8 cellular contexts compared by ENCODE assay signal in the genomic region with DNA sequence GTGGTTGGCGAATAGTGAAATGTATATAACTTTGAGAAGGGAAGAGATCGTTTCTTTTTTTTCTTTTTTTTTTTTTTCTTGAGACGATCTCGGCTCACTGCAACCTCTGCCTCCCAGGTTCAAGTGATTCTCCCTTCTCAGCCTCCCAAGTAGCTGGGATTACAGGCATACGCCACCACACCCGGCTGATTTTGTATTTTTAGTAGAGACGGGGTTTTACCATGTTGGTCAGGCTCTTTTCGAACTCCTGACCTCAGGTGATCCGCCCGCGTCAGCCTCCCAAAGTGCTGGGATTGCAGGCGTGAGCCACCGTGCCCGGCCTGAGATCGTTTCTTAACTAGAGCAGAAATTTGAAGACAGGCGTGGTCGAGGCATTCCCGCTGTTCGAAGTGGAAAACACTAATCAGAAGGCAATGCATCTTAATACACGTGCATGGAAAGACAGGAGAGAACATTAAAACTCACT. TPM values are rescaled to one million over a fixed set of nuclear protein-coding genes. Genes with fewer than 3 reads are reported as not detected.
DNase-seq lines count a peak whose midpoint lies in the region; ATAC-seq, FAIRE-seq and TF ChIP-seq lines count a peak whose summit lies in the region.
"Not testable (repeated sequence)": the region's sequence is repeated elsewhere in the genome, so short reads cannot be mapped to it uniquely, and the experiment has no call there.

No MANE protein-coding gene starts in this region.

- FAIRE-seq in endothelial cell of umbilical vein (lab: Jason Lieb, UNC), result peak; percentile 61
- FAIRE-seq in kidney (lab: Jason Lieb, UNC), result not testable (repeated sequence)

- BruUV-seq in endothelial cell of umbilical vein (replicated peaks; lab: Mats Ljungman, UMichigan), result TSS peak; percentile 84

- H3K4me1 ChIP-seq in CD8-positive, alpha-beta memory T cell (ENCODE audit: insufficient read depth, low read length), result peaks cover 20% of the 10 kb centered on the region
- H3K4me1 ChIP-seq in endothelial cell of umbilical vein (ENCODE audit: control insufficient read depth, extremely low read depth, insufficient read depth, low read length), result peaks cover 15% of the 10 kb centered on the region
- peaks cover 0 to 17% of the 10 kb centered on the region in 2 donors for H3K4me1 ChIP-seq in kidney (ENCODE audit: control insufficient read depth in 1 of 2, insufficient read depth in 1 of 2, low read depth in 1 of 2, low read length in 2 of 2)
- peaks cover 15% of the 10 kb centered on the region for H3K4me1 ChIP-seq in neuron (ENCODE audit: insufficient read depth, low read length)
- peaks cover 34% of the 10 kb centered on the region for H3K4me1 ChIP-seq in suprapubic skin

- intact Hi-C loops in endothelial cell of umbilical vein (cut with micrococcal nuclease), result loop anchor here (1.0 to 5.0 kb wide), 7 partner anchors 17 to 722 kb away; partner anchors contain the start of genes CCSAP, GALNT2, TAF5L and URB2
- intact Hi-C loops in kidney (cut with DNase I), result not testable (repeated sequence)

- peak overlapping the region; percentile 59 for H3K27ac ChIP-seq in CD8-positive, alpha-beta memory T cell (ENCODE audit: low read depth, low read length)
- not testable (repeated sequence) for H3K27ac ChIP-seq in endothelial cell of umbilical vein (ENCODE audit: insufficient read depth, low read depth, low read length)
- peak overlapping the region; percentile 60 to 77 for H3K27ac ChIP-seq in kidney (ENCODE audit: low read depth in 2 of 2, low read length in 2 of 2)
- peak overlapping the region; percentile 90 for H3K27ac ChIP-seq in suprapubic skin

- H3K79me2 ChIP-seq in endothelial cell of umbilical vein (ENCODE audit: control insufficient read depth, insufficient read depth, low read length), result peaks cover 32% of the 10 kb centered on the region

- DNase-seq in CD8-positive, alpha-beta memory T cell; LNCaP clone FGC (ENCODE audit: low read depth); T-helper 2 cell treated with Interferon-gamma antibody and Interleukin-4, amounts not matched to agents 5 μg/mL and 100 μg/mL, for 36 hours (ENCODE audit: low spot score); activated naive CD8-positive, alpha-beta T cell treated with anti-CD3 and anti-CD28 coated beads, Interleukin-2, amount 10 ng/mL, durations not matched to agents 7 days and 5 days; endothelial cell of umbilical vein (ENCODE audit: low read depth, low spot score); kidney; suprapubic skin (ENCODE audit: low spot score in 2 of 2): not testable (repeated sequence)

- H3K36me3 Mint-ChIP-seq in CD8-positive, alpha-beta memory T cell, result peaks cover 0 to 10% (median 2%) of the 10 kb centered on the region in 3 donors
- not testable (repeated sequence) for H3K36me3 Mint-ChIP-seq in T-helper 2 cell treated with Interferon-gamma antibody and Interleukin-4, amounts not matched to agents 5 μg/mL and 100 μg/mL, for 36 hours (ENCODE audit: low read depth); activated naive CD8-positive, alpha-beta T cell treated with anti-CD3 and anti-CD28 coated beads, Interleukin-2, amount 10 ng/mL, durations not matched to agents 7 days and 5 days

- H3K4me1 Mint-ChIP-seq in CD8-positive, alpha-beta memory T cell, result peaks cover 35 to 44% (median 43%) of the 10 kb centered on the region in 3 donors
- peaks cover 30% of the 10 kb centered on the region for H3K4me1 Mint-ChIP-seq in T-helper 2 cell treated with Interferon-gamma antibody and Interleukin-4, amounts not matched to agents 5 μg/mL and 100 μg/mL, for 36 hours (ENCODE audit: low read depth)
- H3K4me1 Mint-ChIP-seq in activated naive CD8-positive, alpha-beta T cell treated with anti-CD3 and anti-CD28 coated beads, Interleukin-2, amount 10 ng/mL, durations not matched to agents 7 days and 5 days, result peaks cover 32% of the 10 kb centered on the region

- not testable (repeated sequence) for H4K20me1 ChIP-seq in endothelial cell of umbilical vein (replicated peaks; ENCODE audit: control insufficient read depth, extremely low read depth, insufficient read depth, low read length)

- H2AFZ ChIP-seq in endothelial cell of umbilical vein (ENCODE audit: low read depth, low read length), result peak overlapping the region; percentile 60
- peak overlapping the region; percentile 50 for H2AFZ ChIP-seq in neuron (ENCODE audit: low read depth, low read length)

- H3K9me1 ChIP-seq in endothelial cell of umbilical vein (replicated peaks; ENCODE audit: control insufficient read depth, extremely low read depth, insufficient read depth, low read length), result not testable (repeated sequence)

- POLR2A ChIA-PET in CD8-positive, alpha-beta memory T cell (lab: Charles Lee), result interaction anchor here (0.6 to 3.2 kb wide), 5 partner anchors 51 to 502 kb away, joined by 3 to 18 read pairs (median 9); partner anchors contain the start of genes CCSAP, NUP133, TAF5L and URB2
- POLR2A ChIA-PET in activated naive CD8-positive, alpha-beta T cell treated with anti-CD3 and anti-CD28 coated beads, Interleukin-2, amount 10 ng/mL, durations not matched to agents 7 days and 5 days (lab: Charles Lee), result interaction anchor here (0.5 to 3.0 kb wide), 6 partner anchors 11 to 632 kb away, joined by 3 to 37 read pairs (median 6); partner anchors contain the start of genes NUP133, TAF5L and URB2
- POLR2A ChIA-PET in endothelial cell of umbilical vein (lab: Charles Lee), result interaction anchor here (1.0 to 1.2 kb wide), 2 partner anchors 19 to 67 kb away, joined by 4 to 6 read pairs; no protein-coding TSS in a partner anchor

- not testable (repeated sequence) for H3K9ac ChIP-seq in endothelial cell of umbilical vein (replicated peaks; ENCODE audit: extremely low read depth, insufficient read depth, low read length)
- peak overlapping the region in 1 of 2 donors; percentile 63 for H3K9ac ChIP-seq in kidney (ENCODE audit: low read length in 2 of 2)

- H3K9me3 Mint-ChIP-seq in CD8-positive, alpha-beta memory T cell; T-helper 2 cell treated with Interferon-gamma antibody and Interleukin-4, amounts not matched to agents 5 μg/mL and 100 μg/mL, for 36 hours; activated naive CD8-positive, alpha-beta T cell treated with anti-CD3 and anti-CD28 coated beads, Interleukin-2, amount 10 ng/mL, durations not matched to agents 7 days and 5 days: not testable (repeated sequence)

- H3K4me2 ChIP-seq in endothelial cell of umbilical vein (ENCODE audit: insufficient read depth, low read length), result peak overlapping the region; percentile 6

- not testable (repeated sequence) for H3K36me3 ChIP-seq in CD8-positive, alpha-beta memory T cell (ENCODE audit: insufficient read depth, low read length); endothelial cell of umbilical vein (ENCODE audit: control insufficient read depth in 2 of 2, extremely low read depth in 1 of 2, insufficient read depth in 2 of 2, low read length in 2 of 2); kidney (ENCODE audit: control insufficient read depth in 1 of 2, insufficient read depth in 2 of 2, low read length in 2 of 2); neuron (ENCODE audit: insufficient read depth, low read length); suprapubic skin

- peak overlapping the region; percentile 74 for H3K4me3 ChIP-seq in CD8-positive, alpha-beta memory T cell (ENCODE audit: low read length)
- H3K4me3 ChIP-seq in LNCaP clone FGC (ENCODE audit: low read depth, low read length) (peak overlapping the region; percentile 64), endothelial cell of umbilical vein (replicated peaks in 1 of 3; ENCODE audit: insufficient read depth in 1 of 3, low read depth in 1 of 3, low read length in 3 of 3) (peak overlapping the region; percentile 8 to 84 (median 83)), kidney (ENCODE audit: low read length in 2 of 2) (peak overlapping the region; percentile 79 to 89), neuron (ENCODE audit: low read length) (peak overlapping the region; percentile 96), suprapubic skin (peak overlapping the region; percentile 97)

- H3K9me3 ChIP-seq in CD8-positive, alpha-beta memory T cell (ENCODE audit: low read length); endothelial cell of umbilical vein (replicated peaks; ENCODE audit: control insufficient read depth, insufficient read depth, low read length); kidney (ENCODE audit: control insufficient read depth in 1 of 2, low read length in 2 of 2); neuron (ENCODE audit: low read length); suprapubic skin: not testable (repeated sequence)

- H3K27me3 Mint-ChIP-seq in CD8-positive, alpha-beta memory T cell; T-helper 2 cell treated with Interferon-gamma antibody and Interleukin-4, amounts not matched to agents 5 μg/mL and 100 μg/mL, for 36 hours (ENCODE audit: low read depth); activated naive CD8-positive, alpha-beta T cell treated with anti-CD3 and anti-CD28 coated beads, Interleukin-2, amount 10 ng/mL, durations not matched to agents 7 days and 5 days: not testable (repeated sequence)

- dilution Hi-C loops in endothelial cell of umbilical vein (cut with MboI; ENCODE audit: extremely low pct_ligation_motif_present, low sequenced_read_pairs), result not testable (repeated sequence)

- ATAC-seq in activated naive CD8-positive, alpha-beta T cell treated with anti-CD3 and anti-CD28 coated beads, Interleukin-2, amount 10 ng/mL, durations not matched to agents 7 days and 5 days (ENCODE audit: low read depth), result not testable (repeated sequence)

- TF ChIP-seq EP300 in suprapubic skin (IDR thresholded peaks at IDR 0.05), result not testable (repeated sequence)

- TF ChIP-seq POLR2A in endothelial cell of umbilical vein (IDR thresholded peaks at IDR 0.05; ENCODE audit: low read depth, low read length); suprapubic skin (IDR thresholded peaks at IDR 0.05): not testable (repeated sequence)

- CTCF ChIA-PET in CD8-positive, alpha-beta memory T cell (lab: Charles Lee), result interaction anchor here (1.1 to 2.6 kb wide), 4 partner anchors 11 to 72 kb away, joined by 3 to 19 read pairs (median 5); partner anchors contain the start of genes NUP133, TAF5L and URB2
- CTCF ChIA-PET in endothelial cell of umbilical vein (lab: Charles Lee), result interaction anchor here (0.6 to 3.4 kb wide), 24 partner anchors 13 to 755 kb away, joined by 3 to 69 read pairs (median 4); partner anchors contain the start of genes NUP133, RAB4A, TAF5L and URB2

- WGBS in suprapubic skin, result 32% methylated on average over 20 of the region's 20 CpGs

- not testable (repeated sequence) for H3K27me3 ChIP-seq in CD8-positive, alpha-beta memory T cell (ENCODE audit: insufficient read depth, low read length, poor library complexity, severe bottlenecking); endothelial cell of umbilical vein (ENCODE audit: control insufficient read depth in 2 of 2, insufficient read depth in 2 of 2, low read length in 2 of 2); neuron (ENCODE audit: insufficient read depth, low read length); suprapubic skin

- not testable (repeated sequence) for TF ChIP-seq CTCF in LNCaP clone FGC (IDR thresholded peaks at IDR 0.05; ENCODE audit: control insufficient read depth, extremely low read depth, insufficient read depth); endothelial cell of umbilical vein (IDR thresholded peaks at IDR 0.05; ENCODE audit: extremely low read depth in 1 of 2, insufficient read depth in 1 of 2, low read depth in 1 of 2, low read length in 2 of 2); kidney (IDR thresholded peaks at IDR 0.05; ENCODE audit: borderline replicate concordance, extremely low read depth, insufficient read depth); suprapubic skin (IDR thresholded peaks at IDR 0.05)

- H3K4me3 Mint-ChIP-seq in CD8-positive, alpha-beta memory T cell, result peak overlapping the region; percentile 94 to 98 (median 97)
- peak overlapping the region; percentile 96 for H3K4me3 Mint-ChIP-seq in T-helper 2 cell treated with Interferon-gamma antibody and Interleukin-4, amounts not matched to agents 5 μg/mL and 100 μg/mL, for 36 hours
- peak overlapping the region; percentile 90 for H3K4me3 Mint-ChIP-seq in activated naive CD8-positive, alpha-beta T cell treated with anti-CD3 and anti-CD28 coated beads, Interleukin-2, amount 10 ng/mL, durations not matched to agents 7 days and 5 days

- H3K27ac Mint-ChIP-seq in CD8-positive, alpha-beta memory T cell, result peak overlapping the region; percentile 82 to 93 (median 89)
- peak overlapping the region; percentile 91 for H3K27ac Mint-ChIP-seq in T-helper 2 cell treated with Interferon-gamma antibody and Interleukin-4, amounts not matched to agents 5 μg/mL and 100 μg/mL, for 36 hours
- H3K27ac Mint-ChIP-seq in activated naive CD8-positive, alpha-beta T cell treated with anti-CD3 and anti-CD28 coated beads, Interleukin-2, amount 10 ng/mL, durations not matched to agents 7 days and 5 days, result peak overlapping the region; percentile 82

RNA-seq across cellular contexts. Expression of gene ABCB10, which starts 0.9 kb away (rescaled TPM):
- 10 to 100 TPM; 42.7 to 48.0 TPM for total RNA-seq in CD8-positive, alpha-beta memory T cell
- 11.1 TPM for polyA plus RNA-seq in CD8-positive, alpha-beta memory T cell
- 10 to 100 TPM; 26.5 to 29.8 TPM for total RNA-seq in activated naive CD8-positive, alpha-beta T cell treated with anti-CD3 and anti-CD28 coated beads, Interleukin-2, amount 10 ng/mL, durations not matched to agents 7 days and 5 days
- total RNA-seq in endothelial cell of umbilical vein (19.4 and 19.8 TPM in 2 replicates), kidney (15.4 TPM), suprapubic skin (10 to 100 TPM; 10.5 to 15.2 (median 13.0) TPM)
- polyA plus RNA-seq in endothelial cell of umbilical vein (5.2 and 6.0 TPM in 2 replicates), kidney (ENCODE audit: insufficient read depth, low read depth, low replicate concordance) (4.5 TPM)
- 6.1 and 6.2 TPM in 2 replicates for polyA plus RNA-seq in endothelial cell of umbilical vein (2011; cell fraction: cytosol; rRNA removed)
- polyA plus RNA-seq in endothelial cell of umbilical vein (2011; cell fraction: nucleus; rRNA removed), result 9.6 and 14.7 TPM in 2 replicates
- polyA plus RNA-seq in endothelial cell of umbilical vein (2012), result 11.2 and 13.8 TPM in 2 replicates
- polyA minus RNA-seq in endothelial cell of umbilical vein, result 11.0 and 18.7 TPM in 2 replicates
- 12.1 TPM for polyA minus RNA-seq in endothelial cell of umbilical vein (2011; cell fraction: cytosol; rRNA and poly(A)+ RNA removed)
- polyA minus RNA-seq in endothelial cell of umbilical vein (2011; cell fraction: nucleus; rRNA and poly(A)+ RNA removed), result 6.1 and 8.4 TPM in 2 replicates

RNA-seq across cellular contexts. Expression of gene NUP133, which starts 51.2 kb away (rescaled TPM):
- 10 to 100 TPM; 51.1 to 57.9 TPM for total RNA-seq in CD8-positive, alpha-beta memory T cell
- 19.9 TPM for polyA plus RNA-seq in CD8-positive, alpha-beta memory T cell
- total RNA-seq in activated naive CD8-positive, alpha-beta T cell treated with anti-CD3 and anti-CD28 coated beads, Interleukin-2, amount 10 ng/mL, durations not matched to agents 7 days and 5 days, result 10 to 100 TPM; 42.9 to 47.8 TPM
- total RNA-seq in endothelial cell of umbilical vein (35.9 and 43.2 TPM in 2 replicates), kidney (35.0 TPM), suprapubic skin (10 to 100 TPM; 26.6 to 58.1 (median 38.8) TPM)
- polyA plus RNA-seq in endothelial cell of umbilical vein (11.1 and 13.4 TPM in 2 replicates), kidney (ENCODE audit: insufficient read depth, low read depth, low replicate concordance) (15.9 TPM)
- 13.0 and 13.4 TPM in 2 replicates for polyA plus RNA-seq in endothelial cell of umbilical vein (2011; cell fraction: cytosol; rRNA removed)
- 26.4 and 30.7 TPM in 2 replicates for polyA plus RNA-seq in endothelial cell of umbilical vein (2011; cell fraction: nucleus; rRNA removed)
- 16.3 and 25.8 TPM in 2 replicates for polyA plus RNA-seq in endothelial cell of umbilical vein (2012)
- 32.9 and 35.6 TPM in 2 replicates for polyA minus RNA-seq in endothelial cell of umbilical vein
- 18.8 TPM for polyA minus RNA-seq in endothelial cell of umbilical vein (2011; cell fraction: cytosol; rRNA and poly(A)+ RNA removed)
- 22.5 and 40.3 TPM in 2 replicates for polyA minus RNA-seq in endothelial cell of umbilical vein (2011; cell fraction: nucleus; rRNA and poly(A)+ RNA removed)
